8 cellular contexts compared by ENCODE assay signal in the genomic region with DNA sequence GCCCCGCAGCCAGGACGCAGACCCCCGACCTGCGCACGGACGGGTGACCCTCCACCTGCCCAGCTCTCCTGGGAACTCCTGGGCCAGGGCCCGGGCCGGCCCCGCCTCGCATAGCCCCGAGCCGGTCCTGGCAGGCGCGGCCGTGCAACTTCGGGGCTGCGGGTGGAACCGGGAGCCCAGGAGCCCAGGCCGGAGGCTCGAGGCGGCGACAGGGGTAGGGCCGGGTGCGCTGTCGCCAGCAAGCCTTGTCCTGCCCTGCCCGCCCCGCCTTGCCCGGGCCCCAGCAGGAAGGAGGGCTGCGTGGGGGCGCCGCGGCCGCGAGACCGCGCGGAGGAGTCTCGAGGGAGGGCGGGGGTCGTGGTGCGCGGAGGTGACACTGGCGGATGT. TPM values are rescaled to one million over a fixed set of nuclear protein-coding genes. Genes with fewer than 3 reads are reported as not detected.
DNase-seq lines count a peak whose midpoint lies in the region; ATAC-seq and TF ChIP-seq lines count a peak whose summit lies in the region.

No MANE protein-coding gene starts in this region.

- peaks cover 5% of the 10 kb centered on the region for H3K9me3 Mint-ChIP-seq in T-helper 2 cell treated with Interferon-gamma antibody and Interleukin-4, amounts not matched to agents 5 μg/mL and 100 μg/mL, for 36 hours

- H2AFZ ChIP-seq in OCI-LY1 (ENCODE audit: low read length) = no peak overlapping the region

- H3K27me3 ChIP-seq in OCI-LY1 (ENCODE audit: insufficient read depth, low read length) (peaks cover 7% of the 10 kb centered on the region; the same call in 1 of the 2 replicates), esophagus muscularis mucosa (no peaks in the 10 kb centered on the region)

- 2% methylated on average over 21 of the region's 43 CpGs for WGBS in esophagus muscularis mucosa

- H3K36me3 Mint-ChIP-seq in T-helper 2 cell treated with Interferon-gamma antibody and Interleukin-4, amounts not matched to agents 5 μg/mL and 100 μg/mL, for 36 hours (ENCODE audit: low read depth) = peaks cover 19% of the 10 kb centered on the region

- H3K9me3 ChIP-seq in OCI-LY1 (ENCODE audit: low read length) = no peaks in the 10 kb centered on the region
- no peaks in the 10 kb centered on the region for H3K9me3 ChIP-seq in esophagus muscularis mucosa

- H3K9ac ChIP-seq in OCI-LY1 (ENCODE audit: low read length) = peak overlapping the region; percentile 77

- TF ChIP-seq POLR2A in esophagus muscularis mucosa (IDR thresholded peaks at IDR 0.05; ENCODE audit: low read depth) = no peak

- H3K4me3 Mint-ChIP-seq in T-helper 2 cell treated with Interferon-gamma antibody and Interleukin-4, amounts not matched to agents 5 μg/mL and 100 μg/mL, for 36 hours = peak overlapping the region; percentile 73

- intact Hi-C loops in esophagus muscularis mucosa (cut with DNase I) = no loop called here

- H3K4me1 ChIP-seq in OCI-LY1 (ENCODE audit: insufficient read depth, low read length, severe bottlenecking) = peaks cover 21% of the 10 kb centered on the region
- H3K4me1 ChIP-seq in esophagus muscularis mucosa = peaks cover 17 to 33% (median 24%) of the 10 kb centered on the region in 4 donors

- peaks cover 16% of the 10 kb centered on the region for H3K4me1 Mint-ChIP-seq in T-helper 2 cell treated with Interferon-gamma antibody and Interleukin-4, amounts not matched to agents 5 μg/mL and 100 μg/mL, for 36 hours (ENCODE audit: low read depth)

- H3K27ac Mint-ChIP-seq in T-helper 2 cell treated with Interferon-gamma antibody and Interleukin-4, amounts not matched to agents 5 μg/mL and 100 μg/mL, for 36 hours = peak overlapping the region; percentile 55

- no peaks in the 10 kb centered on the region for H3K79me2 ChIP-seq in OCI-LY1 (ENCODE audit: insufficient read depth, low read length)

- TF ChIP-seq CTCF in OCI-LY1 (IDR thresholded peaks at IDR 0.05; ENCODE audit: low read length) (no peak), esophagus muscularis mucosa (IDR thresholded peaks at IDR 0.05) (no peak), omental fat pad (IDR thresholded peaks at IDR 0.05) (no peak)

- H3K36me3 ChIP-seq in OCI-LY1 (ENCODE audit: insufficient read depth, low read length) = no peaks in the 10 kb centered on the region; the same call in 1 of the 2 replicates
- peaks cover 10 to 28% (median 22%) of the 10 kb centered on the region in 4 donors for H3K36me3 ChIP-seq in esophagus muscularis mucosa

- H3K9me2 ChIP-seq in OCI-LY1 (ENCODE audit: low read depth, low read length) = no peaks in the 10 kb centered on the region

- DNase-seq in T-helper 2 cell treated with Interferon-gamma antibody and Interleukin-4, amounts not matched to agents 5 μg/mL and 100 μg/mL, for 36 hours (ENCODE audit: low spot score) = no peak
- no peak for DNase-seq in T-helper 2 cell
- no peak for DNase-seq in esophagus muscularis mucosa (ENCODE audit: extremely low spot score)
- no peak for DNase-seq in omental fat pad (ENCODE audit: low spot score)
- no peak for DNase-seq in HPDE6-E6E7 (ENCODE audit: extremely low spot score)
- no peak for DNase-seq in NOMO-1 treated with dmso at 0.1 percent for 144 hours (lab: John Stamatoyannopoulos, UW; ENCODE audit: unreplicated experiment)

- ATAC-seq in omental fat pad (ENCODE audit: low FRiP score) = peak; percentile 30
- no peak for ATAC-seq in HG02798 (IDR thresholded peaks at IDR 0.05; ENCODE audit: poor library complexity, unreplicated experiment)

- TF ChIP-seq EP300 in esophagus muscularis mucosa (IDR thresholded peaks at IDR 0.05) = no peak

- no peaks in the 10 kb centered on the region for H3F3A ChIP-seq in OCI-LY1 (ENCODE audit: insufficient read depth, low read length)

- peak overlapping the region; percentile 84 for H3K4me2 ChIP-seq in OCI-LY1 (ENCODE audit: low read length)

- H3K27ac ChIP-seq in OCI-LY1 (ENCODE audit: low read depth, low read length, poor library complexity, severe bottlenecking) = no peak overlapping the region
- peak overlapping the region; percentile 80 to 87 (median 84) for H3K27ac ChIP-seq in esophagus muscularis mucosa (replicated peaks in 1 of 4)

- H3K27me3 Mint-ChIP-seq in T-helper 2 cell treated with Interferon-gamma antibody and Interleukin-4, amounts not matched to agents 5 μg/mL and 100 μg/mL, for 36 hours (ENCODE audit: low read depth) = peaks cover 7% of the 10 kb centered on the region

- no peaks in the 10 kb centered on the region for H4K20me1 ChIP-seq in OCI-LY1 (ENCODE audit: insufficient read depth, low read length)

- H3K4me3 ChIP-seq in OCI-LY1 (ENCODE audit: low read depth, low read length, poor library complexity, severe bottlenecking) = peak overlapping the region; percentile 87
- H3K4me3 ChIP-seq in esophagus muscularis mucosa = peak overlapping the region; percentile 82 to 97 (median 94)

RNA-seq across cellular contexts. Expression of a gene that starts 0.4 kb away (rescaled TPM):
- total RNA-seq in esophagus muscularis mucosa = 10 to 100 TPM; 14.5 to 32.0 (median 23.8) TPM
- total RNA-seq in omental fat pad = 10 to 100 TPM; 14.9 to 33.7 (median 27.1) TPM

RNA-seq across cellular contexts. Expression of a gene that starts 11.2 kb away (rescaled TPM):
- 1 to 10 TPM; 4.1 to 4.6 (median 4.3) TPM for total RNA-seq in esophagus muscularis mucosa
- total RNA-seq in omental fat pad = 1 to 10 TPM in 3 of 4 donors, under 1 TPM in 1; 0.19 to 2.9 (median 1.2) TPM
